ENCODE assay signal across 17 cellular contexts in the genomic region with DNA sequence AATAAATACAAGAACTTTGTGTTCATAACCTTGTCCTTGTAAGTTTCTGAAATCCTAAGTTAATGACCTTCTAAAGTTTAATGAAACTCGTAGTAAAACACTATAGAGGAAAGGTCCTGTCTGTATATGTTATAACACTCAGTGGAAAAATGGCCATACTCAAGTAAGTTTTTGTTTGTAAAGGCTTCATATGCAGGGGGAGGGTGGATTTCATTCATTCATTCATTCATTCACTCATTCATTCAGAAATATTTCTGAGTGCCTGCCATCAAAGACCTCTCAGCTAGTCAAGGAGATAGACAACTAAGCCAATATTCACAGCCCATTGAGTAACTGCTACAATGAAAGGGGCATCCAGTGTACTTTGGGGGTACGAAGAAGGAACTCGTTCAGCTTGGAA. TPM values are rescaled to one million over a fixed set of nuclear protein-coding genes. Genes with fewer than 3 reads are reported as not detected.
"Had no signal": no experiment of that assay in that cellular context is flagged by ENCODE, and none has a peak within 500 bp of the region (broad histone marks: within the 10 kb centered on the region; RNA-seq: fewer than 3 reads in every experiment).

No MANE protein-coding gene starts in this region.

- H3K9me3 Mint-ChIP-seq: dendritic cell treated with granulocyte-macrophage colony-stimulating factor and Interleukin-4, amounts not matched to agents 40 ng/mL and 50 ng/mL, for 4 days; effector memory CD8-positive, alpha-beta T cell; naive thymus-derived CD4-positive, alpha-beta T cell; nephron progenitor cell had no signal

- H3K27me3 ChIP-seq: esophagus squamous epithelium, gastroesophageal sphincter, sigmoid colon had no signal

- H3K4me3 Mint-ChIP-seq: effector memory CD8-positive, alpha-beta T cell; naive thymus-derived CD4-positive, alpha-beta T cell; nephron progenitor cell had no signal

- H3K4me3 ChIP-seq: esophagus squamous epithelium, gastroesophageal sphincter, sigmoid colon, skin epidermis had no signal

- H3K36me3 ChIP-seq: esophagus squamous epithelium, gastroesophageal sphincter, sigmoid colon had no signal

- DNase-seq: effector memory CD8-positive, alpha-beta T cell; esophagus squamous epithelium; foreskin fibroblast; glutamatergic neuron; islet precursor cell; mammary epithelial cell; naive thymus-derived CD4-positive, alpha-beta T cell; nephron progenitor cell; sigmoid colon; stimulated activated CD4-positive, alpha-beta T cell treated with anti-CD3 and anti-CD28 coated beads, Interleukin-2, amount 100 ng/mL, for 24 hours; stimulated activated CD4-positive, alpha-beta T cell treated with anti-CD3 and anti-CD28 coated beads, Interleukin-4, amount 100 ng/mL, for 4 hours; stimulated activated naive CD4-positive, alpha-beta T cell; trophoblast cell had no signal

- H3K27ac ChIP-seq: gastroesophageal sphincter, sigmoid colon, skin epidermis had no signal

- H3K9me3 ChIP-seq: esophagus squamous epithelium, gastroesophageal sphincter, sigmoid colon had no signal

- ATAC-seq: effector memory CD8-positive, alpha-beta T cell; gastroesophageal sphincter; left lobe of liver; naive thymus-derived CD4-positive, alpha-beta T cell had no signal

- H3K27me3 Mint-ChIP-seq: dendritic cell treated with granulocyte-macrophage colony-stimulating factor and Interleukin-4, amounts not matched to agents 40 ng/mL and 50 ng/mL, for 4 days; effector memory CD8-positive, alpha-beta T cell; naive thymus-derived CD4-positive, alpha-beta T cell had no signal

- H3K27ac Mint-ChIP-seq: effector memory CD8-positive, alpha-beta T cell; naive thymus-derived CD4-positive, alpha-beta T cell; nephron progenitor cell had no signal

RNA-seq across cellular contexts. Expression of a gene that starts 6.9 kb away (rescaled TPM):
- total RNA-seq: gastroesophageal sphincter had no signal
